24 cellular contexts compared by ENCODE assay signal in the genomic region with DNA sequence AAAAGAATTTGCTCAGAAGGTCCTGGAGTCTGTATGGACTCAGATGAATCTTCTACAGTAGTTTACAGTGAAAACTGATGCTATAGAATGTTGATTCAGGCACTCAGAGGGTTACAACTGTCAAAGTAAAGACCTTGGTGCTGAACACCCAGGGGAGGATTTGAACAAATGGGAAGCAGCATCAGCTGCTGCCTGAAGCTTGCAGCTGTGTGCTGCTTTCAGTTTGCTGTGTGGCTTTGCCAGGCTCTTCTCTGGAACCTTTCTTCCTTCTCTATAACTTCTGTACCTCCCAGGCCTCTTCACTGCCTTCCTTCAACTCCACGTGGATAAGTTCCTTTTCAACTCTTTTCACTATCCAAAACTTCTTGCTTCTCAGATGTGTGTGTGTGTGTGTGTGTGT.
"Had no signal": no experiment of that assay in that cellular context is flagged by ENCODE, and none has a peak within 500 bp of the region (broad histone marks: within the 10 kb centered on the region; RNA-seq: fewer than 3 reads in every experiment).

No MANE protein-coding gene starts in this region.

- H3K4me3 Mint-ChIP-seq: activated CD4-positive, alpha-beta memory T cell treated with anti-CD3 and anti-CD28 coated beads for 36 hours; activated CD4-positive, alpha-beta T cell treated with anti-CD3 and anti-CD28 coated beads, Interleukin-2, amount 10 ng/mL, durations not matched to agents 7 days and 5 days; activated T-cell treated with anti-CD3 and anti-CD28 coated beads, Interleukin-2, amount 50 U/mL, for 4 hours; brain; central memory CD8-positive, alpha-beta T cell; T-cell had no signal

- DNase-seq: activated CD4-positive, alpha-beta memory T cell treated with anti-CD3 and anti-CD28 coated beads for 36 hours; activated CD4-positive, alpha-beta T cell treated with anti-CD3 and anti-CD28 coated beads, Interleukin-2, amount 10 ng/mL, durations not matched to agents 7 days and 5 days; activated CD4-positive, CD25-positive, alpha-beta regulatory T cell; activated CD8-positive, alpha-beta memory T cell treated with anti-CD3 and anti-CD28 coated beads for 24 hours; activated effector memory CD4-positive, alpha-beta T cell treated with anti-CD3 and anti-CD28 coated beads, Interleukin-2, amount 50 U/mL, for 16 hours; activated naive CD4-positive, alpha-beta T cell treated with Interleukin-2 at 50 U/mL for 16 hours; activated T-cell treated with anti-CD3 and anti-CD28 coated beads, Interleukin-2, amount 50 U/mL, for 4 hours; amygdala; KBM-7; NCI-H1048; NCI-H1694; NCI-H2029; NCI-H446; NCI-H524; NCI-H748 treated with DMSO at 0.1 percent for 48 hours; NK-92 treated with Interleukin-12 subunit alpha and Interleukin-12 subunit beta, amount 100 ng/mL, for 24 hours; PC-3; SHP77 treated with DMSO at 0.1 percent for 48 hours; T-cell; T-helper 2 cell; T1000 had no signal

- H3K27me3 Mint-ChIP-seq: activated CD4-positive, alpha-beta memory T cell treated with anti-CD3 and anti-CD28 coated beads for 36 hours; activated CD4-positive, alpha-beta T cell treated with anti-CD3 and anti-CD28 coated beads, Interleukin-2, amount 10 ng/mL, durations not matched to agents 7 days and 5 days; brain; central memory CD8-positive, alpha-beta T cell; T-cell had no signal

- H3K36me3 Mint-ChIP-seq: activated CD4-positive, alpha-beta memory T cell treated with anti-CD3 and anti-CD28 coated beads for 36 hours; activated naive CD4-positive, alpha-beta T cell treated with anti-CD3 and anti-CD28 coated beads, Interleukin-2, amount 50 U/mL, for 72 hours; brain; T-cell had no signal

- ATAC-seq: activated naive CD4-positive, alpha-beta T cell treated with anti-CD3 and anti-CD28 coated beads, Interleukin-2, amount 50 U/mL, for 72 hours; activated T-cell treated with anti-CD3 and anti-CD28 coated beads, Interleukin-2, amount 50 U/mL, for 4 hours; PC-3; T-cell had no signal

- H3K27ac Mint-ChIP-seq: activated CD4-positive, alpha-beta memory T cell treated with anti-CD3 and anti-CD28 coated beads for 36 hours; activated CD4-positive, alpha-beta T cell treated with anti-CD3 and anti-CD28 coated beads, Interleukin-2, amount 10 ng/mL, durations not matched to agents 7 days and 5 days; activated naive CD4-positive, alpha-beta T cell treated with anti-CD3 and anti-CD28 coated beads, Interleukin-2, amount 50 U/mL, for 72 hours; T-cell had no signal

- H3K4me1 Mint-ChIP-seq: activated CD4-positive, alpha-beta T cell treated with anti-CD3 and anti-CD28 coated beads, Interleukin-2, amount 10 ng/mL, durations not matched to agents 7 days and 5 days; central memory CD8-positive, alpha-beta T cell; T-cell had no signal
